ENCODE assay signal across 20 cellular contexts in genomic region chr20:53664121-53664520, GRCh38.
A peak's percentile ranks its signal among the peaks of the same experiment; 100 is the strongest.
DNase-seq lines count a peak whose midpoint lies in the region; ATAC-seq and TF ChIP-seq lines count a peak whose summit lies in the region.
"Had no signal": no experiment of that assay in that cellular context is flagged by ENCODE, and none has a peak within 500 bp of the region (broad histone marks: within the 10 kb centered on the region; RNA-seq: fewer than 3 reads in every experiment).

No MANE protein-coding gene starts in this region.

- H3K4me1 Mint-ChIP-seq in mesothelial cell of epicardium = peaks cover 24% of the 10 kb centered on the region

- H3K4me3 ChIP-seq in Panc1 (ENCODE audit: low read depth in 2 of 2, low read length in 2 of 2) = no peak overlapping the region
- H3K4me3 ChIP-seq: body of pancreas, coronary artery, spleen had no signal

- H3K4me1 ChIP-seq in Panc1 (ENCODE audit: control insufficient read depth, insufficient read depth, low read length) = peaks cover 24% of the 10 kb centered on the region
- H3K4me1 ChIP-seq: BE2C, body of pancreas had no signal

- DNase-seq in DMS 273 (lab: John Stamatoyannopoulos, UW; ENCODE audit: unreplicated experiment) = peak; percentile 49
- no peak for DNase-seq in DMS 273 treated with DMSO at 0.1 percent for 48 hours (lab: John Stamatoyannopoulos, UW)
- DNase-seq in HK-2 (ENCODE audit: unreplicated experiment) = peak; percentile 24
- DNase-seq in Panc1 (ENCODE audit: low read depth, low spot score) = no peak
- no peak for DNase-seq in mesothelial cell of epicardium (ENCODE audit: low spot score in 2 of 2, unreplicated experiment in 2 of 2)
- no peak for DNase-seq in NK-92 (lab: John Stamatoyannopoulos, UW; ENCODE audit: unreplicated experiment)
- no peak for DNase-seq in NCI-H2029 (lab: John Stamatoyannopoulos, UW)
- DNase-seq: activated CD4-positive, alpha-beta T cell treated with anti-CD3 and anti-CD28 coated beads, Interleukin-2, amount 10 ng/mL, durations not matched to agents 7 days and 5 days; activated naive CD4-positive, alpha-beta T cell treated with Interleukin-2 at 50 U/mL for 16 hours; BE2C; body of pancreas; kidney; mesenchymal stem cell; NCI-H524 treated with DMSO at 0.1 percent for 48 hours; nephron progenitor cell; spleen had no signal

- BruUV-seq in Panc1 (replicated peaks; lab: Mats Ljungman, UMichigan) = no TSS peak

- peak overlapping the region; percentile 25 for H3K27ac Mint-ChIP-seq in mesothelial cell of epicardium
- H3K27ac Mint-ChIP-seq: activated CD4-positive, alpha-beta T cell treated with anti-CD3 and anti-CD28 coated beads, Interleukin-2, amount 10 ng/mL, durations not matched to agents 7 days and 5 days; nephron progenitor cell; progenitor cell of endocrine pancreas had no signal

- CTCF ChIA-PET in Panc1 (lab: Charles Lee) = interaction anchor here (0.6 kb wide), 1 partner anchor 10 kb away, joined by 5 read pairs; no protein-coding TSS in a partner anchor

- H3K9me3 Mint-ChIP-seq in mesothelial cell of epicardium = no peaks in the 10 kb centered on the region
- H3K9me3 Mint-ChIP-seq: activated CD4-positive, alpha-beta T cell treated with anti-CD3 and anti-CD28 coated beads, Interleukin-2, amount 10 ng/mL, durations not matched to agents 7 days and 5 days; nephron progenitor cell had no signal

- no peaks in the 10 kb centered on the region for H3K9me3 ChIP-seq in Panc1 (ENCODE audit: control insufficient read depth, insufficient read depth, low read depth, low read length)
- H3K9me3 ChIP-seq: BE2C, body of pancreas, spleen had no signal

- no peak for TF ChIP-seq CTCF in Panc1 (IDR thresholded peaks at IDR 0.05)
- no peak for TF ChIP-seq CTCF in mesothelial cell of epicardium (IDR thresholded peaks at IDR 0.05; ENCODE audit: unreplicated experiment)

- ATAC-seq in Panc1 = no peak
- ATAC-seq in HG02571 (IDR thresholded peaks at IDR 0.05; ENCODE audit: unreplicated experiment) = no peak
- ATAC-seq: body of pancreas had no signal

- POLR2A ChIA-PET in Panc1 (lab: Charles Lee) = interaction anchor here (1.1 kb wide), 1 partner anchor 123 kb away, joined by 4 read pairs; no protein-coding TSS in a partner anchor

- intact Hi-C loops in Panc1 (cut with micrococcal nuclease; ENCODE audit: unreplicated experiment) = no loop called here

- no peaks in the 10 kb centered on the region for H3K36me3 Mint-ChIP-seq in mesothelial cell of epicardium

- H3K27me3 Mint-ChIP-seq in mesothelial cell of epicardium (ENCODE audit: low read depth) = no peaks in the 10 kb centered on the region
- H3K27me3 Mint-ChIP-seq: activated CD4-positive, alpha-beta T cell treated with anti-CD3 and anti-CD28 coated beads, Interleukin-2, amount 10 ng/mL, durations not matched to agents 7 days and 5 days; progenitor cell of endocrine pancreas had no signal

- in situ Hi-C loops in Panc1 (cut with HindIII; ENCODE audit: low pct_unique_long_range_greater_than_20kb, low sequenced_read_pairs) = no loop called here

- no peaks in the 10 kb centered on the region for H3K36me3 ChIP-seq in Panc1 (ENCODE audit: control insufficient read depth, insufficient read depth, low read length)
- H3K36me3 ChIP-seq: BE2C, spleen had no signal

- H3K27ac ChIP-seq in Panc1 (ENCODE audit: low read length) = peak overlapping the region; percentile 100; the same call in 1 of the 2 replicates
- H3K27ac ChIP-seq: 22Rv1, body of pancreas, coronary artery had no signal

- no peak overlapping the region for H3K4me3 Mint-ChIP-seq in mesothelial cell of epicardium
- H3K4me3 Mint-ChIP-seq: activated CD4-positive, alpha-beta T cell treated with anti-CD3 and anti-CD28 coated beads, Interleukin-2, amount 10 ng/mL, durations not matched to agents 7 days and 5 days; nephron progenitor cell had no signal

- no peaks in the 10 kb centered on the region for H3K27me3 ChIP-seq in Panc1 (ENCODE audit: control insufficient read depth, insufficient read depth, low read length)
- H3K27me3 ChIP-seq: BE2C, body of pancreas, spleen had no signal

Comparison
In these comparisons a context has a peak if more than half of its experiments do, and no peak if none do; other contexts are left out.
1. DNase-seq: peak in DMS 273 (single experiment) and HK-2 (single experiment); none in DMS 273 treated with DMSO at 0.1 percent for 48 hours (single experiment), Panc1 (single experiment), mesothelial cell of epicardium (0 of 2), NK-92 (single experiment) and NCI-H2029 (single experiment).